ENCODE assay signal across 23 cellular contexts in genomic region chr7:70849580-70850235, GRCh38.
"Had no signal": no experiment of that assay in that cellular context is flagged by ENCODE, and none has a peak within 500 bp of the region (broad histone marks: within the 10 kb centered on the region; RNA-seq: fewer than 3 reads in every experiment).

No MANE protein-coding gene starts in this region.

- H3K4me3 Mint-ChIP-seq: activated naive CD8-positive, alpha-beta T cell treated with anti-CD3 and anti-CD28 coated beads for 36 hours; immature natural killer cell; memory B cell; naive B cell; T-helper 1 cell treated with Interleukin-12 subunit alpha and Interleukin-12 subunit beta and Interleukin-4 antibody, amounts not matched to agents 30 μg/mL and 1 μg/mL, for 36 hours had no signal

- ATAC-seq: foreskin keratinocyte, left ventricle myocardium superior, mucosa of descending colon, right cardiac atrium had no signal

- H3K4me1 ChIP-seq: foreskin keratinocyte, prostate gland, testis had no signal

- H3K9me3 ChIP-seq: prostate gland, testis had no signal

- H3K27ac Mint-ChIP-seq: activated naive CD8-positive, alpha-beta T cell treated with anti-CD3 and anti-CD28 coated beads for 36 hours; immature natural killer cell; memory B cell; naive B cell; T-helper 1 cell treated with Interleukin-12 subunit alpha and Interleukin-12 subunit beta and Interleukin-4 antibody, amounts not matched to agents 30 μg/mL and 1 μg/mL, for 36 hours had no signal

- H3K36me3 ChIP-seq: brain microvascular endothelial cell, prostate gland had no signal

- H3K36me3 Mint-ChIP-seq: immature natural killer cell had no signal

- H3K27ac ChIP-seq: brain microvascular endothelial cell, dorsolateral prefrontal cortex, foreskin keratinocyte, prostate gland, skin epidermis, testis, VCaP had no signal

- DNase-seq: activated CD4-positive, alpha-beta T cell treated with anti-CD3 and anti-CD28 coated beads for 1 hour; activated CD8-positive, alpha-beta memory T cell treated with anti-CD3 and anti-CD28 coated beads for 24 hours; activated naive CD4-positive, alpha-beta T cell; activated naive CD8-positive, alpha-beta T cell treated with anti-CD3 and anti-CD28 coated beads for 36 hours; amniotic stem cell; brain microvascular endothelial cell; central memory CD4-positive, alpha-beta T cell; dorsolateral prefrontal cortex; foreskin keratinocyte; head of caudate nucleus; immature natural killer cell; left ventricle myocardium superior; mucosa of descending colon; naive B cell; right cardiac atrium; stimulated activated CD4-positive, alpha-beta T cell treated with anti-CD3 and anti-CD28 coated beads, Interleukin-15, amount 100 ng/mL, for 24 hours; stimulated activated CD4-positive, alpha-beta T cell treated with anti-CD3 and anti-CD28 coated beads, Interleukin-4, amount 100 ng/mL, for 1 hour; testis had no signal

- H3K4me3 ChIP-seq: dorsolateral prefrontal cortex, mucosa of descending colon, prostate gland, skin epidermis, testis had no signal

- H3K27me3 ChIP-seq: brain microvascular endothelial cell, foreskin keratinocyte, testis had no signal

- H3K4me1 Mint-ChIP-seq: activated naive CD8-positive, alpha-beta T cell treated with anti-CD3 and anti-CD28 coated beads for 36 hours had no signal

- H3K27me3 Mint-ChIP-seq: activated naive CD8-positive, alpha-beta T cell treated with anti-CD3 and anti-CD28 coated beads for 36 hours had no signal
